ENCODE assay signal across 30 cellular contexts in the genomic region with DNA sequence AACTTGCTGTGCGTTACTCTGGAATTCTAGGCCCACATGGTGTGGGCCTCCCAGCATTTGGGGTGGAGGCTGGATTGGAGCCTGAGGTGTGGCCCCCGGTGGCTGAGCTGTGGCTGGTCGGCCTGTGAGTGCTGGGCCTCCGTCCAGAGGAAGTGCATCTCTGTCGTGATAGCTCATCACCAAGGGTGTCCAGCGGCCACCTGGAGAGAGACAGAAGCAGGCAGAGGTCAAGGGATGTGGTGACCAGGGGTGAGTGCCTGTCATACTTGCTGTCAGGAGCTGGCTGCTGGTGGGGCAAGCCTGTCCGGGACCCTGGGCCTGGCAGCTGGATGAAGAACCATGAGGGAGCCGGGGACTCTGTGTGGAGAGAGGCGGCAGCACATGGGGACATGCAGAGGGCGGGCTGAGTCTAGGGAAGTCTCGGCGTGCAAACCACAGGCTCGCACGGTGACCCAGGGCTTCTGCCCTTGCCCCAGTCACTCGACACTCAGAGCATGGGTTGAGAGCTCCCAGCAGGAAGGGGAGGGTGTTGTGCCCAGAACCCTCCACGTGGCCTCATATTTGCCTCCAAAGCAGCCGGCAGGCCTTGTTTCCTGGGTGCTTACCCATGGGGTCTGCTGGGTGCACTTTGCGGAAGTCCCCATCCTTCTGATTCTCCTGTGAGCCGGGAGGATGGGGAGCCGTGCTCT. TPM values are rescaled to one million over a fixed set of nuclear protein-coding genes. Genes with fewer than 3 reads are reported as not detected.
DNase-seq lines count a peak whose midpoint lies in the region; ATAC-seq and TF ChIP-seq lines count a peak whose summit lies in the region.
"Had no signal": no experiment of that assay in that cellular context is flagged by ENCODE, and none has a peak within 500 bp of the region (broad histone marks: within the 10 kb centered on the region; RNA-seq: fewer than 3 reads in every experiment).

No MANE protein-coding gene starts in this region.

- peak; percentile 56 for ATAC-seq in upper lobe of right lung
- ATAC-seq in GM18517 (IDR thresholded peaks at IDR 0.05; ENCODE audit: unreplicated experiment): no peak
- ATAC-seq: effector memory CD8-positive, alpha-beta T cell; left colon; naive thymus-derived CD4-positive, alpha-beta T cell; pancreas; stimulated activated effector memory CD8-positive, alpha-beta T cell treated with anti-CD3 and anti-CD28 coated beads, Interleukin-12 subunit alpha, Interleukin-12 subunit beta, amount 100 ng/mL, for 72 hours; T-cell had no signal

- H3K9me2 ChIP-seq in Karpas-422 (replicated peaks; ENCODE audit: insufficient read depth, low read length): no peaks in the 10 kb centered on the region

- H3K4me3 ChIP-seq in Karpas-422 (ENCODE audit: low read length) (no peak overlapping the region), osteoblast (ENCODE audit: insufficient read depth, low read length) (no peak overlapping the region), upper lobe of right lung (no peak overlapping the region)
- H3K4me3 ChIP-seq: breast epithelium, esophagus squamous epithelium, HAP-1, hepatocyte, pancreas, SJCRH30 had no signal

- no peaks in the 10 kb centered on the region for H3K79me2 ChIP-seq in Karpas-422 (ENCODE audit: low read length)
- H3K79me2 ChIP-seq in osteoblast (ENCODE audit: insufficient read depth, low read length): no peaks in the 10 kb centered on the region
- H3K79me2 ChIP-seq: hepatocyte had no signal

- intact Hi-C loops in upper lobe of right lung (cut with DNase I): loop anchor here (10.0 kb wide), 1 partner anchor 506 kb away; no protein-coding TSS in a partner anchor

- H3K9me3 ChIP-seq in Karpas-422 (ENCODE audit: low read length): no peaks in the 10 kb centered on the region
- H3K9me3 ChIP-seq in osteoblast (ENCODE audit: low read depth, low read length): no peaks in the 10 kb centered on the region
- no peaks in the 10 kb centered on the region for H3K9me3 ChIP-seq in upper lobe of right lung
- H3K9me3 ChIP-seq: breast epithelium, esophagus squamous epithelium, HAP-1, pancreas, SJCRH30 had no signal

- H3K27me3 ChIP-seq in Karpas-422 (ENCODE audit: low read length): no peaks in the 10 kb centered on the region
- peaks cover 17% of the 10 kb centered on the region for H3K27me3 ChIP-seq in osteoblast (ENCODE audit: insufficient read depth, low read length)
- H3K27me3 ChIP-seq in upper lobe of right lung: peaks cover 12% of the 10 kb centered on the region

- in situ Hi-C loops in GM13976 (cut with MboI; ENCODE audit: low sequenced_read_pairs, unreplicated experiment): loop anchor here (25.0 kb wide), 1 partner anchor 514 kb away; no protein-coding TSS in a partner anchor

- TF ChIP-seq CTCF in osteoblast (IDR thresholded peaks at IDR 0.05; ENCODE audit: extremely low read depth, low read depth, low read length) (no peak), upper lobe of right lung (IDR thresholded peaks at IDR 0.05) (no peak), GM13976 (IDR thresholded peaks at IDR 0.05; ENCODE audit: borderline replicate concordance, control extremely low read depth, extremely low read depth, insufficient read depth, missing control alignments) (no peak)

- DNase-seq in Karpas-422: peak; percentile 54
- DNase-seq in ecto neural progenitor cell (ENCODE audit: low spot score): peak; percentile 50
- peak; percentile 74 for DNase-seq in osteoblast (ENCODE audit: insufficient read length, low spot score, missing footprints)
- DNase-seq in upper lobe of right lung: peak; percentile 70
- DNase-seq in NCI-H187 treated with DMSO at 0.1 percent for 48 hours (lab: John Stamatoyannopoulos, UW): no peak
- DNase-seq in effector CD4-positive, alpha-beta T cell: no peak
- no peak for DNase-seq in GM13976 (ENCODE audit: low spot score)
- DNase-seq: activated CD4-positive, alpha-beta T cell treated with anti-CD3 and anti-CD28 coated beads, Interleukin-2, amount 50 U/mL, for 48 hours; activated CD4-positive, CD25-positive, alpha-beta regulatory T cell; activated naive CD4-positive, alpha-beta T cell treated with anti-CD3 and anti-CD28 coated beads, Interleukin-2, amount 50 U/mL, for 16 hours; amniotic stem cell; CD4-positive, alpha-beta memory T cell; effector memory CD8-positive, alpha-beta T cell; esophagus squamous epithelium; naive thymus-derived CD4-positive, alpha-beta T cell; NCI-H1105 treated with DMSO at 0.1 percent for 48 hours; NCI-H2029; NCI-H526; SJCRH30; stimulated activated CD4-positive, alpha-beta T cell treated with anti-CD3 and anti-CD28 coated beads, Interleukin-4, amount 100 ng/mL, for 24 hours had no signal

- no peak overlapping the region for H2AFZ ChIP-seq in Karpas-422 (ENCODE audit: low read length)
- H2AFZ ChIP-seq in osteoblast (ENCODE audit: low read length): no peak overlapping the region
- H2AFZ ChIP-seq: hepatocyte had no signal

- no peak overlapping the region for H3K27ac ChIP-seq in Karpas-422 (ENCODE audit: low read length)
- H3K27ac ChIP-seq in osteoblast (ENCODE audit: low read depth, low read length): no peak overlapping the region
- no peak overlapping the region for H3K27ac ChIP-seq in upper lobe of right lung
- H3K27ac ChIP-seq: breast epithelium, esophagus squamous epithelium, hepatocyte, pancreas, SJCRH30 had no signal

- H3K36me3 ChIP-seq in Karpas-422 (ENCODE audit: insufficient read depth, low read length): no peaks in the 10 kb centered on the region
- no peaks in the 10 kb centered on the region for H3K36me3 ChIP-seq in osteoblast (ENCODE audit: insufficient read depth, low read length)
- H3K36me3 ChIP-seq in upper lobe of right lung: no peaks in the 10 kb centered on the region
- H3K36me3 ChIP-seq: breast epithelium, esophagus squamous epithelium, HAP-1, pancreas, SJCRH30 had no signal

- H4K20me1 ChIP-seq in Karpas-422 (ENCODE audit: insufficient read depth, low read depth, low read length) (no peaks in the 10 kb centered on the region), osteoblast (ENCODE audit: insufficient read depth, low read length) (no peaks in the 10 kb centered on the region)

- no peak overlapping the region for H3K4me2 ChIP-seq in Karpas-422 (ENCODE audit: low read depth, low read length, poor library complexity, severe bottlenecking)
- H3K4me2 ChIP-seq in osteoblast (ENCODE audit: insufficient read depth, low read length): no peak overlapping the region
- H3K4me2 ChIP-seq: hepatocyte had no signal

- no peak overlapping the region for H3K9ac ChIP-seq in Karpas-422 (ENCODE audit: low read length)

- H3K4me1 ChIP-seq in Karpas-422 (ENCODE audit: low read length): peaks cover 15% of the 10 kb centered on the region; the same call in 1 of the 2 replicates
- peaks cover 26% of the 10 kb centered on the region for H3K4me1 ChIP-seq in osteoblast (ENCODE audit: insufficient read depth, low read length)
- H3K4me1 ChIP-seq in upper lobe of right lung: no peaks in the 10 kb centered on the region
- H3K4me1 ChIP-seq: pancreas had no signal

RNA-seq across cellular contexts. Expression of a gene that starts 6.2 kb away (rescaled TPM):
- total RNA-seq in Karpas-422 (2014; rRNA removed; shearing (Covaris generic); ENCODE audit: low replicate concordance): not detected in 2 replicates
- 9.0 and 11.5 TPM in 2 replicates for total RNA-seq in osteoblast
- total RNA-seq in upper lobe of right lung: 7.2 TPM
- total RNA-seq: CD4-positive, alpha-beta memory T cell; HT-29; MCF 10A had no signal

Comparison
In these comparisons a context has a peak if more than half of its experiments do, and no peak if none do; other contexts are left out.
1. DNase-seq: peak in Karpas-422 (single experiment), ecto neural progenitor cell (single experiment), osteoblast (single experiment) and upper lobe of right lung (single experiment); none in NCI-H187 treated with DMSO at 0.1 percent for 48 hours (single experiment), effector CD4-positive, alpha-beta T cell (single experiment) and GM13976 (single experiment).